Comparison of ENCODE assay signal across 8 cellular contexts in genomic region chr5:167723254-167723871, GRCh38.
DNase-seq lines count a peak whose midpoint lies in the region; ATAC-seq and TF ChIP-seq lines count a peak whose summit lies in the region.

No MANE protein-coding gene starts in this region.

- H3K27ac Mint-ChIP-seq in activated CD8-positive, alpha-beta memory T cell treated with anti-CD3 and anti-CD28 coated beads, Interleukin-2, amount 10 ng/mL, durations not matched to agents 7 days and 5 days = no peak overlapping the region
- H3K27ac Mint-ChIP-seq in stimulated activated effector memory CD8-positive, alpha-beta T cell treated with anti-CD3 and anti-CD28 coated beads, Interleukin-12 subunit alpha, Interleukin-12 subunit beta, amount 100 ng/mL, for 72 hours = no peak overlapping the region

- peaks cover 2% of the 10 kb centered on the region for H3K27me3 Mint-ChIP-seq in activated CD8-positive, alpha-beta memory T cell treated with anti-CD3 and anti-CD28 coated beads, Interleukin-2, amount 10 ng/mL, durations not matched to agents 7 days and 5 days

- H3K4me1 Mint-ChIP-seq in activated CD8-positive, alpha-beta memory T cell treated with anti-CD3 and anti-CD28 coated beads, Interleukin-2, amount 10 ng/mL, durations not matched to agents 7 days and 5 days = no peaks in the 10 kb centered on the region
- H3K4me1 Mint-ChIP-seq in stimulated activated effector memory CD8-positive, alpha-beta T cell treated with anti-CD3 and anti-CD28 coated beads, Interleukin-12 subunit alpha, Interleukin-12 subunit beta, amount 100 ng/mL, for 72 hours = peaks cover 9% of the 10 kb centered on the region

- H3K4me3 Mint-ChIP-seq in activated CD8-positive, alpha-beta memory T cell treated with anti-CD3 and anti-CD28 coated beads, Interleukin-2, amount 10 ng/mL, durations not matched to agents 7 days and 5 days = no peak overlapping the region
- no peak overlapping the region for H3K4me3 Mint-ChIP-seq in stimulated activated effector memory CD8-positive, alpha-beta T cell treated with anti-CD3 and anti-CD28 coated beads, Interleukin-12 subunit alpha, Interleukin-12 subunit beta, amount 100 ng/mL, for 72 hours

- TF ChIP-seq CTCF in epithelial cell of proximal tubule (conservative IDR thresholded peaks at IDR 0.05; ENCODE audit: low read depth, low read length) = peak; percentile 90

- DNase-seq in DMS114 treated with DMSO at 0.1 percent for 48 hours (lab: John Stamatoyannopoulos, UW; ENCODE audit: unreplicated experiment) (peak; percentile 42), NOMO-1 treated with dmso at 0.1 percent for 144 hours (lab: John Stamatoyannopoulos, UW; ENCODE audit: unreplicated experiment) (peak; percentile 49), epithelial cell of proximal tubule (ENCODE audit: low read depth) (no peak), myocyte (ENCODE audit: low read depth) (peak; percentile 86)
- peak; percentile 64 for DNase-seq in activated CD8-positive, alpha-beta memory T cell treated with anti-CD3 and anti-CD28 coated beads, Interleukin-2, amount 10 ng/mL, durations not matched to agents 7 days and 5 days
- peak; percentile 24 to 65 for DNase-seq in stimulated activated effector memory CD8-positive, alpha-beta T cell treated with anti-CD3 and anti-CD28 coated beads, Interleukin-12 subunit alpha, Interleukin-12 subunit beta, amount 100 ng/mL, for 72 hours (ENCODE audit: low spot score in 2 of 2)

- CTCF ChIA-PET in activated CD8-positive, alpha-beta memory T cell treated with anti-CD3 and anti-CD28 coated beads, Interleukin-2, amount 10 ng/mL, durations not matched to agents 7 days and 5 days (lab: Charles Lee) = interaction anchor here (0.7 to 2.6 kb wide), 5 partner anchors 11 to 496 kb away, joined by 3 to 34 read pairs (median 4); no protein-coding TSS in a partner anchor

- no peak overlapping the region for H3K4me3 ChIP-seq in epithelial cell of proximal tubule (ENCODE audit: low read depth, low read length)

- no peaks in the 10 kb centered on the region for H3K36me3 Mint-ChIP-seq in activated CD8-positive, alpha-beta memory T cell treated with anti-CD3 and anti-CD28 coated beads, Interleukin-2, amount 10 ng/mL, durations not matched to agents 7 days and 5 days
- H3K36me3 Mint-ChIP-seq in stimulated activated effector memory CD8-positive, alpha-beta T cell treated with anti-CD3 and anti-CD28 coated beads, Interleukin-12 subunit alpha, Interleukin-12 subunit beta, amount 100 ng/mL, for 72 hours = no peaks in the 10 kb centered on the region

- peak; percentile 97 for ATAC-seq in GM21360 (IDR thresholded peaks at IDR 0.05; ENCODE audit: unreplicated experiment)
- peak; percentile 97 for ATAC-seq in HG03565 (IDR thresholded peaks at IDR 0.05; ENCODE audit: unreplicated experiment)
- ATAC-seq in activated CD8-positive, alpha-beta memory T cell treated with anti-CD3 and anti-CD28 coated beads, Interleukin-2, amount 10 ng/mL, durations not matched to agents 7 days and 5 days = peak; percentile 58
- ATAC-seq in stimulated activated effector memory CD8-positive, alpha-beta T cell treated with anti-CD3 and anti-CD28 coated beads, Interleukin-12 subunit alpha, Interleukin-12 subunit beta, amount 100 ng/mL, for 72 hours = peak; percentile 69

- no peaks in the 10 kb centered on the region for H3K9me3 Mint-ChIP-seq in activated CD8-positive, alpha-beta memory T cell treated with anti-CD3 and anti-CD28 coated beads, Interleukin-2, amount 10 ng/mL, durations not matched to agents 7 days and 5 days (ENCODE audit: low read depth)
- peaks cover 5% of the 10 kb centered on the region for H3K9me3 Mint-ChIP-seq in stimulated activated effector memory CD8-positive, alpha-beta T cell treated with anti-CD3 and anti-CD28 coated beads, Interleukin-12 subunit alpha, Interleukin-12 subunit beta, amount 100 ng/mL, for 72 hours
